In the genomic region with DNA sequence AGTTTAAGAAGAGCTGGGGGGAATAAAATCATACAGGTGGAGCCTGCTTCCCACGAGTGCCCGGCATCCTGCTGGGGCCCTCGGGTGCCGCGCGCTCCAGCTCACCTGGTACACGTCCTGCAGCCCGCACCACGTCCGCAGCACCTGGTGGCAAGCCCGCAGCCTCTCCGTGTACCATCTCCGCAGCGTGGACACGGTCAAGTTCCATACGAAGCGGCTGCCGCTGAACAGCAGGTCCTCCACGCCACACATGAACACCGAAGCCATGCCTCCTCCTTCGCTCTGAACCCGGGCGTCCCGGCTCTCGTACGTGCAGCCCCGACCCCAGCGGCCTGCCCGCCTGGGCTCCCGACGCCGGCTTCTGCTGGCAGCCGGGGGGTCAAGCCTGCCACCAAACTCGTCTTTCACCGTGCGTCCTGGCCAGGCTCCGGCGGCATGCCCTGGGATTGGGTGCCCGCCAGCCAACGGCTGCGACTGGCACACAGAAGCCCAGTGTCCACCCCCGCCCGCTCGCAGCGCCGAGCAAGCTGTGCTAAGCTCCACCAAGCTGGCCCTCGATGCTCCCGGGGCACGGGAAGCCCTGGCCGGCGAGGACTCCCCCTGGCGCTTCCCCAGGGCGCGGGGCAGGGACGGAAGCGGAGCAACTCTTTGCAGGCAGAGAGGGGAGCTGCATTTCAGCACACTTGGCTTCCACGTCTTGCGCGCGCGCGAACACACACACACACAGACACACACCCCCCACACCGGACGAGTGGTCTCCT, we compare ENCODE assay signal across 9 cellular contexts. TPM values are rescaled to one million over a fixed set of nuclear protein-coding genes. Genes with fewer than 3 reads are reported as not detected.
DNase-seq lines count a peak whose midpoint lies in the region; ATAC-seq and TF ChIP-seq lines count a peak whose summit lies in the region.
"Had no signal": no experiment of that assay in that cellular context is flagged by ENCODE, and none has a peak within 500 bp of the region (broad histone marks: within the 10 kb centered on the region; RNA-seq: fewer than 3 reads in every experiment).

A gene (minus strand): TSS at position 366 of the 761 bp plus-strand sequence. CDS start 99 bp downstream, at position 267.

- peak within 1 kb of the TSS; percentile 87 for H3K9ac ChIP-seq in BLaER1
- peak within 1 kb of the TSS; percentile 18 for H3K9ac ChIP-seq in H9 (ENCODE audit: extremely low read depth, insufficient read length, low read length)

- H3K9me3 Mint-ChIP-seq in H9 (no peaks in the 10 kb centered on the region), activated B cell treated with CpG ODN at 0.5 μM for 24 hours (no peaks in the 10 kb centered on the region)
- H3K9me3 Mint-ChIP-seq in effector memory CD8-positive, alpha-beta T cell, result no peaks in the 10 kb centered on the region

- no peak within 1 kb of the TSS for H2AK5ac ChIP-seq in H9 (ENCODE audit: insufficient read length, low read length)

- H3K79me1 ChIP-seq in H9 (ENCODE audit: insufficient read depth, low read depth, low read length, poor library complexity, severe bottlenecking), result no peaks in the 10 kb centered on the region

- H3K4me1 Mint-ChIP-seq in H9 (peaks cover 14 to 22% of the 10 kb centered on the region in 2 experiments), activated B cell treated with CpG ODN at 0.5 μM for 24 hours (peaks cover 9% of the 10 kb centered on the region)
- peaks cover 5 to 10% of the 10 kb centered on the region in 2 donors for H3K4me1 Mint-ChIP-seq in effector memory CD8-positive, alpha-beta T cell (ENCODE audit: low read depth in 2 of 2)

- peak within 1 kb of the TSS; percentile 44; the same call in 1 of the 2 replicates for H3K14ac ChIP-seq in H9 (ENCODE audit: insufficient read depth, low read length)

- DNase-seq in H9 (peak; percentile 50), activated B cell treated with CpG ODN at 0.5 μM for 24 hours (no peak), right lobe of liver (peak; percentile 76 to 82 (median 79))
- DNase-seq in effector memory CD8-positive, alpha-beta T cell, result peak; percentile 15 to 26 (median 16)
- peak; percentile 23 to 28 for DNase-seq in stimulated activated CD4-positive, alpha-beta T cell treated with anti-CD3 and anti-CD28 coated beads, Interleukin-2, amount 100 ng/mL, for 48 hours

- peaks cover 14% of the 10 kb centered on the region for H3K23me2 ChIP-seq in H9 (ENCODE audit: insufficient read length, low read depth, low read length, poor library complexity, severe bottlenecking)

- H2BK120ac ChIP-seq in H9 (ENCODE audit: low read depth, low read length, poor library complexity, severe bottlenecking), result no peak within 1 kb of the TSS

- H3K4ac ChIP-seq in H9 (ENCODE audit: low read depth, low read length), result no peak within 1 kb of the TSS

- H2BK15ac ChIP-seq in H9 (ENCODE audit: low read depth, low read length), result no peak within 1 kb of the TSS

- ATAC-seq in activated B cell treated with CpG ODN at 0.5 μM for 24 hours (ENCODE audit: low read depth) (no peak), right lobe of liver (peak; percentile 84 to 92 (median 90)), GM18870 (IDR thresholded peaks at IDR 0.05; ENCODE audit: unreplicated experiment) (no peak), GM21737 (IDR thresholded peaks at IDR 0.05; ENCODE audit: unreplicated experiment) (no peak)
- peak; percentile 77 for ATAC-seq in effector memory CD8-positive, alpha-beta T cell (replicated peaks)

- no peak within 1 kb of the TSS for H4K91ac ChIP-seq in H9 (ENCODE audit: insufficient read length, low read depth, low read length)

- H3K9me3 ChIP-seq in BLaER1 (no peaks in the 10 kb centered on the region), H9 (ENCODE audit: control insufficient read depth, low read depth, low read length) (no peaks in the 10 kb centered on the region), right lobe of liver (no peaks in the 10 kb centered on the region)

- peaks cover 47% of the 10 kb centered on the region for H3K27me3 Mint-ChIP-seq in H9 (ENCODE audit: low read depth)
- H3K27me3 Mint-ChIP-seq in activated B cell treated with CpG ODN at 0.5 μM for 24 hours, result peaks cover 26% of the 10 kb centered on the region
- peaks cover 42 to 66% of the 10 kb centered on the region in 2 donors for H3K27me3 Mint-ChIP-seq in effector memory CD8-positive, alpha-beta T cell

- H4K5ac ChIP-seq in H9 (ENCODE audit: insufficient read length, low read depth, low read length), result no peak within 1 kb of the TSS

- CTCF ChIA-PET in activated B cell treated with CpG ODN at 0.5 μM for 24 hours (lab: Charles Lee), result interaction anchor here (1.0 kb wide), 1 partner anchor 14 kb away, joined by 3 read pairs; no protein-coding TSS in a partner anchor

- POLR2A ChIA-PET in activated B cell treated with CpG ODN at 0.5 μM for 24 hours (lab: Charles Lee), result no interaction called here

- no peak within 1 kb of the TSS for H3T11ph ChIP-seq in H9 (ENCODE audit: low read length)

- no peak for TF ChIP-seq POLR2A in right lobe of liver (IDR thresholded peaks at IDR 0.05)

- H3K18ac ChIP-seq in H9 (ENCODE audit: insufficient read length, low read depth, low read length), result peak within 1 kb of the TSS; percentile 38

- no peak within 1 kb of the TSS for H4K8ac ChIP-seq in H9 (replicated peaks; ENCODE audit: insufficient read length, low read depth, low read length)

- H2BK12ac ChIP-seq in H9 (ENCODE audit: insufficient read length, low read depth, low read length), result no peak within 1 kb of the TSS

- no peaks in the 10 kb centered on the region for H3K79me2 ChIP-seq in H9 (ENCODE audit: insufficient read depth, low read length)

- no peak within 1 kb of the TSS for H3K23ac ChIP-seq in H9 (ENCODE audit: insufficient read length, low read depth, low read length)

- no CpG with 5 or more reads among the region's 64 CpGs for WGBS in H9 (ENCODE audit: extremely low coverage, insufficient read length, low lambda C conversion rate)
- 2% methylated on average over 15 of the region's 64 CpGs for WGBS in right lobe of liver (ENCODE audit: insufficient coverage, low coverage, low lambda C conversion rate, missing lambda C conversion rate)

- no peak within 1 kb of the TSS for H2AFZ ChIP-seq in H9 (ENCODE audit: low read length)

- peak within 1 kb of the TSS; percentile 96 for H3K4me2 ChIP-seq in BLaER1
- H3K4me2 ChIP-seq in H9 (ENCODE audit: insufficient read depth, insufficient read length, low read length), result peak within 1 kb of the TSS; percentile 81

- peak within 1 kb of the TSS in 1 of 3 experiments; percentile 52; a peak in 1 of 7 replicates for H3K27ac Mint-ChIP-seq in H9
- no peak within 1 kb of the TSS for H3K27ac Mint-ChIP-seq in activated B cell treated with CpG ODN at 0.5 μM for 24 hours
- peak within 1 kb of the TSS in 1 of 2 donors; percentile 35 for H3K27ac Mint-ChIP-seq in effector memory CD8-positive, alpha-beta T cell

- intact Hi-C loops in activated B cell treated with CpG ODN at 0.5 μM for 24 hours (cut with micrococcal nuclease), result loop anchor here (5.0 kb wide), 1 partner anchor 414 kb away; no protein-coding TSS in a partner anchor
- intact Hi-C loops in right lobe of liver (cut with DNase I), result no loop called here

- no peak within 1 kb of the TSS for H2BK5ac ChIP-seq in H9 (ENCODE audit: insufficient read length, low read length)

- H3K4me3 Mint-ChIP-seq in H9 (peak within 1 kb of the TSS; percentile 58 to 83), activated B cell treated with CpG ODN at 0.5 μM for 24 hours (peak within 1 kb of the TSS; percentile 48)
- H3K4me3 Mint-ChIP-seq in effector memory CD8-positive, alpha-beta T cell, result peak within 1 kb of the TSS; percentile 82 to 89

- H3K27me3 ChIP-seq in BLaER1 (no peaks in the 10 kb centered on the region), H9 (ENCODE audit: insufficient read depth, low read length) (peaks cover 5% of the 10 kb centered on the region; the same call in 1 of the 2 replicates), right lobe of liver (peaks cover 0 to 5% of the 10 kb centered on the region in 2 donors)

- H3K36me3 Mint-ChIP-seq in H9 (ENCODE audit: insufficient read depth in 1 of 3, low read depth in 3 of 3) (no peaks in the 10 kb centered on the region), activated B cell treated with CpG ODN at 0.5 μM for 24 hours (ENCODE audit: low read depth) (no peaks in the 10 kb centered on the region)
- peaks cover 7% of the 10 kb centered on the region for H3K36me3 Mint-ChIP-seq in effector memory CD8-positive, alpha-beta T cell (ENCODE audit: insufficient read depth)

- H3K4me1 ChIP-seq in BLaER1 (peaks cover 87% of the 10 kb centered on the region), H9 (ENCODE audit: insufficient read depth, low read length) (no peaks in the 10 kb centered on the region), right lobe of liver (peaks cover 0 to 6% (median 0%) of the 10 kb centered on the region in 4 donors)

- peak within 1 kb of the TSS; percentile 85 for H3K27ac ChIP-seq in BLaER1
- H3K27ac ChIP-seq in H9 (ENCODE audit: insufficient read length, low read depth, low read length), result no peak within 1 kb of the TSS
- peak within 1 kb of the TSS in 2 of 3 donors; percentile 7 to 47 for H3K27ac ChIP-seq in right lobe of liver
- H3K27ac ChIP-seq: HL-60 had no signal

- TF ChIP-seq CTCF in H9 (conservative IDR thresholded peaks at IDR 0.05) (peak; percentile 13; the same call in 1 of the 3 replicates), activated B cell treated with CpG ODN at 0.5 μM for 24 hours (IDR thresholded peaks at IDR 0.05) (no peak), right lobe of liver (IDR thresholded peaks at IDR 0.05) (peak; percentile 5 to 28 (median 23))

- H3K36me3 ChIP-seq in BLaER1 (no peaks in the 10 kb centered on the region), right lobe of liver (no peaks in the 10 kb centered on the region)

- H2BK20ac ChIP-seq in H9 (ENCODE audit: low read depth, low read length, poor library complexity, severe bottlenecking), result no peak within 1 kb of the TSS

- no peak within 1 kb of the TSS for H3K56ac ChIP-seq in H9 (ENCODE audit: insufficient read length, low read depth, low read length)

- H4K20me1 ChIP-seq in BLaER1 (no peaks in the 10 kb centered on the region), H9 (ENCODE audit: control insufficient read depth, insufficient read depth, insufficient read length) (no peaks in the 10 kb centered on the region)

- H3K4me3 ChIP-seq in BLaER1, result peak within 1 kb of the TSS; percentile 87
- H3K4me3 ChIP-seq in right lobe of liver, result peak within 1 kb of the TSS; percentile 43 to 51 (median 49)

RNA-seq across cellular contexts. Expression of the gene that starts here (rescaled TPM):
- total RNA-seq in H9 (2021) (2.0 and 3.4 TPM in 2 replicates), activated B cell treated with CpG ODN at 0.5 μM for 24 hours (not detected in 2 replicates), right lobe of liver (10 to 100 TPM in 5 of 6 experiments, 1 to 10 TPM in 1; 9.2 to 21.0 (median 12.3) TPM)

Comparison
In these comparisons a context has a peak if more than half of its experiments do, and no peak if none do; other contexts are left out.
1. ATAC-seq: peak in effector memory CD8-positive, alpha-beta T cell (single experiment) and right lobe of liver (4 of 4); none in activated B cell treated with CpG ODN at 0.5 μM for 24 hours (single experiment), GM18870 (single experiment) and GM21737 (single experiment).
2. Peak in every context shown above with its lines, with median percentiles within 50 percentile points of each other: H3K4me3 Mint-ChIP-seq.